8 cellular contexts compared by ENCODE assay signal in genomic region chr3:179651687-179652466, GRCh38. TPM values are rescaled to one million over a fixed set of nuclear protein-coding genes. Genes with fewer than 3 reads are reported as not detected.
A peak's percentile ranks its signal among the peaks of the same experiment; 100 is the strongest.
DNase-seq lines count a peak whose midpoint lies in the region; ATAC-seq, FAIRE-seq and TF ChIP-seq lines count a peak whose summit lies in the region.

No MANE protein-coding gene starts in this region.

- peak overlapping the region; percentile 84 for H2AFZ ChIP-seq in DND-41 (ENCODE audit: low read depth, low read length)

- intact Hi-C loops in pancreas (cut with DNase I), result no loop called here

- H3K4me3 ChIP-seq in DND-41 (ENCODE audit: low read depth in 1 of 2, low read length in 2 of 2) (peak overlapping the region; percentile 48 to 96; a peak in 3 of 4 replicates), NT2/D1 (ENCODE audit: insufficient read length, low read depth) (peak overlapping the region; percentile 95), endocrine pancreas (ENCODE audit: control insufficient read depth, insufficient read depth, low read length) (peak overlapping the region; percentile 19), pancreas (peak overlapping the region in 3 of 4 donors; percentile 66 to 77 (median 72))

- WGBS in pancreas, 2 donors, result 44 to 46% methylated on average over 11 of the region's 11 CpGs

- no peak for ATAC-seq in DND-41 (ENCODE audit: insufficient read depth, low read depth)
- no peak for ATAC-seq in pancreas
- no peak for ATAC-seq in GM21423 (IDR thresholded peaks at IDR 0.05; ENCODE audit: unreplicated experiment)
- ATAC-seq in GM19452 (IDR thresholded peaks at IDR 0.05; ENCODE audit: unreplicated experiment), result no peak

- DNase-seq in DND-41 (no peak), NT2/D1 (ENCODE audit: low read depth, low spot score) (no peak), pancreas (no peak), 8988T (no peak)
- no peak for DNase-seq in stimulated activated CD8-positive, alpha-beta memory T cell treated with anti-CD3 and anti-CD28 coated beads, Interleukin-4, amount 100 ng/mL, for 48 hours

- H3K27me3 ChIP-seq in DND-41 (ENCODE audit: insufficient read depth, low read length, poor library complexity) (no peaks in the 10 kb centered on the region), NT2/D1 (ENCODE audit: insufficient read depth, insufficient read length) (no peaks in the 10 kb centered on the region), endocrine pancreas (ENCODE audit: control insufficient read depth, insufficient read depth, low read length) (no peaks in the 10 kb centered on the region), pancreas (no peaks in the 10 kb centered on the region)

- peaks cover 18% of the 10 kb centered on the region; the same call in 1 of the 2 replicates for H4K20me1 ChIP-seq in DND-41 (ENCODE audit: insufficient read depth, low read length)

- peak overlapping the region; percentile 94 for H3K4me2 ChIP-seq in DND-41 (ENCODE audit: insufficient read depth, low read length)

- peak overlapping the region; percentile 91; the same call in 1 of the 2 replicates for H3K27ac ChIP-seq in DND-41 (ENCODE audit: low read length)
- H3K27ac ChIP-seq in pancreas, result peak overlapping the region in 2 of 4 donors; percentile 84 to 91

- FAIRE-seq in pancreas (lab: Jason Lieb, UNC), result no peak

- H3K9me3 ChIP-seq in DND-41 (ENCODE audit: insufficient read depth, low read length, severe bottlenecking) (no peaks in the 10 kb centered on the region), NT2/D1 (ENCODE audit: insufficient read depth, low read length) (no peaks in the 10 kb centered on the region), endocrine pancreas (ENCODE audit: control insufficient read depth, low read length) (no peaks in the 10 kb centered on the region), pancreas (no peaks in the 10 kb centered on the region)

- TF ChIP-seq CTCF in DND-41 (IDR thresholded peaks at IDR 0.05; ENCODE audit: borderline replicate concordance, extremely low read depth, low read length, poor library complexity, severe bottlenecking) (no peak), pancreas (IDR thresholded peaks at IDR 0.05) (no peak)

- H3K9ac ChIP-seq in DND-41 (ENCODE audit: low read depth, low read length) (peak overlapping the region; percentile 89), NT2/D1 (ENCODE audit: insufficient read length, low read depth) (peak overlapping the region; percentile 71), endocrine pancreas (ENCODE audit: control insufficient read depth, insufficient read depth, low read length) (no peak overlapping the region)

- H3K36me3 ChIP-seq in DND-41 (ENCODE audit: insufficient read depth, low read length), result peaks cover 10% of the 10 kb centered on the region; the same call in 1 of the 2 replicates
- H3K36me3 ChIP-seq in NT2/D1 (ENCODE audit: insufficient read depth, insufficient read length, low read length), result peaks cover 5% of the 10 kb centered on the region
- no peaks in the 10 kb centered on the region for H3K36me3 ChIP-seq in endocrine pancreas (ENCODE audit: control insufficient read depth, insufficient read depth, low read length)
- no peaks in the 10 kb centered on the region for H3K36me3 ChIP-seq in pancreas

- peaks cover 38% of the 10 kb centered on the region for H3K79me2 ChIP-seq in DND-41 (ENCODE audit: insufficient read depth, low read length)

- H3K4me1 ChIP-seq in DND-41 (ENCODE audit: insufficient read depth, low read length) (peaks cover 40% of the 10 kb centered on the region), NT2/D1 (ENCODE audit: insufficient read depth, insufficient read length) (no peaks in the 10 kb centered on the region), endocrine pancreas (ENCODE audit: control insufficient read depth, insufficient read depth, low read length) (peaks cover 3% of the 10 kb centered on the region), pancreas (no peaks in the 10 kb centered on the region)

RNA-seq across cellular contexts. Expression of gene USP13, which starts 1.0 kb away (rescaled TPM):
- 1 to 10 TPM; 4.5 to 6.1 (median 5.1) TPM for total RNA-seq in pancreas
- 1 to 10 TPM; 1.1 to 2.3 TPM for polyA plus RNA-seq in pancreas

RNA-seq across cellular contexts. Expression of gene NDUFB5, which starts 47.3 kb away (rescaled TPM):
- 10 to 100 TPM; 30.6 to 48.6 (median 43.2) TPM for total RNA-seq in pancreas
- polyA plus RNA-seq in pancreas, result 10 to 100 TPM; 43.7 to 52.0 TPM

RNA-seq across cellular contexts. Expression of gene MRPL47, which starts 47.4 kb away (rescaled TPM):
- 10 to 100 TPM in 3 of 6 donors, 1 to 10 TPM in 3; 5.0 to 13.2 (median 8.9) TPM for total RNA-seq in pancreas
- polyA plus RNA-seq in pancreas, result 10 to 100 TPM; 20.1 to 21.1 TPM

Comparison
In these comparisons a context has a peak if more than half of its experiments do, and no peak if none do; other contexts are left out.
1. H3K4me3 ChIP-seq: peak in every context shown above with its lines; median percentile 95 in NT2/D1; 72 in DND-41; 72 in pancreas; 19 in endocrine pancreas.